In genomic region chr2:73109796-73110540, GRCh38 we compare ENCODE assay signal across 17 cellular contexts. TPM values are rescaled to one million over a fixed set of nuclear protein-coding genes. Genes with fewer than 3 reads are reported as not detected.
DNase-seq lines count a peak whose midpoint lies in the region; ATAC-seq, FAIRE-seq and TF ChIP-seq lines count a peak whose summit lies in the region.
"Had no signal": no experiment of that assay in that cellular context is flagged by ENCODE, and none has a peak within 500 bp of the region (broad histone marks: within the 10 kb centered on the region; RNA-seq: fewer than 3 reads in every experiment).

No MANE protein-coding gene starts in this region.

- TF ChIP-seq POLR2A in gastroesophageal sphincter (IDR thresholded peaks at IDR 0.05) (no peak), spleen (IDR thresholded peaks at IDR 0.05) (no peak)

- TF ChIP-seq EP300 in gastroesophageal sphincter (IDR thresholded peaks at IDR 0.05), result no peak

- TF ChIP-seq CTCF in Calu3 (IDR thresholded peaks at IDR 0.05; ENCODE audit: unreplicated experiment), result no peak
- no peak for TF ChIP-seq CTCF in ascending aorta (IDR thresholded peaks at IDR 0.05)
- TF ChIP-seq CTCF in gastroesophageal sphincter (IDR thresholded peaks at IDR 0.05), result no peak
- TF ChIP-seq CTCF in spleen (IDR thresholded peaks at IDR 0.05 in 8 of 11, conservative IDR thresholded peaks at IDR 0.05 in 3 of 11), result no peak

- 90 to 100% methylated on average over 1 to 2 of the region's 4 CpGs for WGBS in gastroesophageal sphincter (ENCODE audit: low coverage in 1 of 2), 2 donors
- 69 to 76% (median 72%) methylated on average over 4 of the region's 4 CpGs for WGBS in spleen, 5 donors
- 83 to 86% (median 83%) methylated on average over 4 of the region's 4 CpGs for WGBS in small intestine, 3 donors

- H3K27me3 ChIP-seq in ascending aorta, result no peaks in the 10 kb centered on the region
- no peaks in the 10 kb centered on the region for H3K27me3 ChIP-seq in gastroesophageal sphincter
- H3K27me3 ChIP-seq in spleen (replicated peaks in 1 of 7), result peaks cover 0 to 32% (median 0%) of the 10 kb centered on the region in 7 donors
- no peaks in the 10 kb centered on the region for H3K27me3 ChIP-seq in small intestine (ENCODE audit: control insufficient read depth in 2 of 2, insufficient read depth in 2 of 2, low read length in 2 of 2)
- H3K27me3 ChIP-seq: SJSA1 had no signal

- H3K4me3 Mint-ChIP-seq in Calu3 (ENCODE audit: low read depth, unreplicated experiment), result peak overlapping the region; percentile 95

- no peaks in the 10 kb centered on the region for H3K27me3 Mint-ChIP-seq in Calu3 (ENCODE audit: unreplicated experiment)
- H3K27me3 Mint-ChIP-seq: memory B cell had no signal

- H3K4me1 ChIP-seq in ascending aorta, result peaks cover 0 to 35% of the 10 kb centered on the region in 2 donors
- peaks cover 0 to 75% (median 22%) of the 10 kb centered on the region in 3 donors for H3K4me1 ChIP-seq in gastroesophageal sphincter
- H3K4me1 ChIP-seq in spleen, result peaks cover 11 to 82% (median 51%) of the 10 kb centered on the region in 6 donors
- peaks cover 0 to 2% of the 10 kb centered on the region in 2 donors for H3K4me1 ChIP-seq in small intestine (ENCODE audit: control insufficient read depth in 2 of 2, insufficient read depth in 1 of 2, low read depth in 1 of 2, low read length in 1 of 2)

- no peak for FAIRE-seq in small intestine (lab: Jason Lieb, UNC)
- FAIRE-seq: G401.6, GM12892 had no signal

- H3K9me3 Mint-ChIP-seq in Calu3 (ENCODE audit: low read depth, unreplicated experiment), result no peaks in the 10 kb centered on the region
- H3K9me3 Mint-ChIP-seq: memory B cell had no signal

- ATAC-seq in gastroesophageal sphincter (no peak), GM19395 (IDR thresholded peaks at IDR 0.05; ENCODE audit: unreplicated experiment) (no peak)

- CTCF ChIA-PET in Calu3 (lab: Charles Lee), result interaction anchor here (0.5 to 1.6 kb wide), 4 partner anchors 25 to 142 kb away, joined by 3 to 5 read pairs (median 3); no protein-coding TSS in a partner anchor

- peak overlapping the region; percentile 78 to 84 for H3K4me3 ChIP-seq in ascending aorta
- H3K4me3 ChIP-seq in gastroesophageal sphincter, result peak overlapping the region in 1 of 2 donors; percentile 78
- H3K4me3 ChIP-seq in spleen, result peak overlapping the region in 7 of 8 donors; percentile 2 to 96 (median 74)
- no peak overlapping the region for H3K4me3 ChIP-seq in small intestine (ENCODE audit: low read depth in 1 of 2, low read length in 2 of 2)
- H3K4me3 ChIP-seq: SJSA1 had no signal

- peaks cover 38% of the 10 kb centered on the region for H3K4me1 Mint-ChIP-seq in Calu3 (ENCODE audit: low read depth, unreplicated experiment)

- no TSS peak for BruUV-seq in Calu3 (replicated peaks; lab: Mats Ljungman, UMichigan)

- peaks cover 33% of the 10 kb centered on the region for H3K36me3 Mint-ChIP-seq in Calu3 (ENCODE audit: insufficient read depth, unreplicated experiment)
- H3K36me3 Mint-ChIP-seq: memory B cell had no signal

- no peak overlapping the region for H3K27ac Mint-ChIP-seq in Calu3 (ENCODE audit: unreplicated experiment)
- H3K27ac Mint-ChIP-seq: memory B cell had no signal

- H3K36me3 ChIP-seq in ascending aorta (no peaks in the 10 kb centered on the region), gastroesophageal sphincter (no peaks in the 10 kb centered on the region), spleen (no peaks in the 10 kb centered on the region), small intestine (ENCODE audit: control insufficient read depth in 2 of 2, insufficient read depth in 2 of 2, low read length in 2 of 2) (no peaks in the 10 kb centered on the region)

- DNase-seq in Calu3, result no peak
- DNase-seq in ascending aorta (ENCODE audit: low spot score in 2 of 2), result no peak
- no peak for DNase-seq in spleen
- DNase-seq in small intestine, result no peak
- no peak for DNase-seq in NCI-H2171 (lab: John Stamatoyannopoulos, UW)
- DNase-seq in NCI-H1694 treated with DMSO at 0.1 percent for 48 hours (lab: John Stamatoyannopoulos, UW), result no peak
- DNase-seq: activated CD8-positive, alpha-beta memory T cell treated with anti-CD3 and anti-CD28 coated beads for 24 hours; activated effector memory CD4-positive, alpha-beta T cell treated with Interleukin-2 at 50 U/mL for 16 hours; KG1; NCI-H1105 treated with DMSO at 0.1 percent for 48 hours; NCI-H345 had no signal

- H3K9me3 ChIP-seq in ascending aorta, result no peaks in the 10 kb centered on the region
- no peaks in the 10 kb centered on the region for H3K9me3 ChIP-seq in gastroesophageal sphincter
- H3K9me3 ChIP-seq in spleen, result no peaks in the 10 kb centered on the region
- no peaks in the 10 kb centered on the region for H3K9me3 ChIP-seq in small intestine (ENCODE audit: control insufficient read depth, low read depth)
- H3K9me3 ChIP-seq: SJSA1 had no signal

- intact Hi-C loops in Calu3 (cut with micrococcal nuclease; ENCODE audit: unreplicated experiment) (no loop called here), ascending aorta (cut with DNase I) (loop anchor here (5.0 kb wide), 4 partner anchors 102 to 1778 kb away; partner anchors contain the start of genes ALMS1, SMYD5, SPR and ZNF638), spleen (cut with DNase I; ENCODE audit: low total_unique reads) (no loop called here)

- peak overlapping the region; percentile 92 to 98 for H3K27ac ChIP-seq in ascending aorta
- H3K27ac ChIP-seq in gastroesophageal sphincter, result peak overlapping the region in 3 of 4 donors; percentile 12 to 96 (median 94)
- H3K27ac ChIP-seq in spleen, result peak overlapping the region in 7 of 8 donors; percentile 17 to 90 (median 88)
- H3K27ac ChIP-seq in small intestine (ENCODE audit: low read depth in 1 of 2, low read length in 1 of 2), result no peak overlapping the region
- H3K27ac ChIP-seq: SJSA1 had no signal

RNA-seq across cellular contexts. Expression of gene RAB11FIP5, which starts 2.8 kb away (rescaled TPM):
- total RNA-seq in Calu3 (2022), result 20.2 and 27.1 TPM in 2 replicates
- 95.3 TPM for total RNA-seq in ascending aorta
- 10 to 100 TPM; 25.4 to 49.5 (median 29.4) TPM for total RNA-seq in gastroesophageal sphincter
- total RNA-seq in spleen, result 100 to 1,000 TPM in 4 of 7 donors, 10 to 100 TPM in 3; 43.2 to 127 (median 101) TPM
- polyA plus RNA-seq in spleen, result 10 to 100 TPM in 2 of 3 donors, 1 to 10 TPM in 1; 9.5 to 42.9 (median 14.2) TPM
- 10 to 100 TPM in 1 of 3 donors, 1 to 10 TPM in 2; 5.1 to 11.5 (median 5.1) TPM for polyA plus RNA-seq in small intestine

RNA-seq across cellular contexts. Expression of gene SFXN5, which starts 38.5 kb away (rescaled TPM):
- 11.3 and 16.4 TPM in 2 replicates for total RNA-seq in Calu3 (2022)
- 9.3 TPM for total RNA-seq in ascending aorta
- total RNA-seq in gastroesophageal sphincter, result 10 to 100 TPM in 1 of 4 donors, 1 to 10 TPM in 3; 5.7 to 11.8 (median 6.7) TPM
- total RNA-seq in spleen, result 10 to 100 TPM; 18.8 to 41.4 (median 29.0) TPM
- 1 to 10 TPM; 2.6 to 9.0 (median 5.4) TPM for polyA plus RNA-seq in spleen
- 10 to 100 TPM in 1 of 3 donors, 1 to 10 TPM in 2; 5.4 to 11.1 (median 8.5) TPM for polyA plus RNA-seq in small intestine

Comparison
In these comparisons a context has a peak if more than half of its experiments do, and no peak if none do; other contexts are left out.
1. H3K27ac ChIP-seq: peak in ascending aorta (2 of 2), gastroesophageal sphincter (3 of 4) and spleen (7 of 8); none in small intestine (0 of 2).
2. H3K4me3 ChIP-seq: peak in ascending aorta (2 of 2) and spleen (7 of 8); none in small intestine (0 of 2).